Comparison of ENCODE assay signal across 18 cellular contexts in the genomic region with DNA sequence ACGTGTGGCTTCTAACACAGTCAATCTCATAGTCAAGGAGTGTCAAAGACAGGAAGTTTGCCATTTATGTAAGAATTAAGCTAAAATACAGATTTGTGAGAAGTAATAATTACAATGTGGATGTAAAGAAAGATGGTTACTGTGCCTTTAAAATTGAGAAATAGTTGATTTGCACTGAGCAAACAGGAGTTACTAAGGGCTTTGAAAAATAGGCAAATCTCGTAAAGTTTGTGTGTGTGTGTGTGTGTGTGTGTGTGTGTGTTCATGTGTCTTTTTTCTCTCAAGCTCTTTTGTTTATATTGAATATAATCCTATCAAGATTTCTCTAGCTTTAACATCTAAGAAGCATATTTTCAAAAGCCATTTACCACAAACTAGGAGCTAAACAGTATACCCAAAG.
DNase-seq lines count a peak whose midpoint lies in the region; ATAC-seq and TF ChIP-seq lines count a peak whose summit lies in the region.
"Had no signal": no experiment of that assay in that cellular context is flagged by ENCODE, and none has a peak within 500 bp of the region (broad histone marks: within the 10 kb centered on the region; RNA-seq: fewer than 3 reads in every experiment).

No MANE protein-coding gene starts in this region.

- H2AFZ ChIP-seq in PC-3 (ENCODE audit: low read length) = peak overlapping the region; percentile 12; the same call in 1 of the 2 replicates
- no peak overlapping the region for H2AFZ ChIP-seq in mesenchymal stem cell (ENCODE audit: low read depth, low read length)
- H2AFZ ChIP-seq in smooth muscle cell (ENCODE audit: low read depth) = peak overlapping the region; percentile 51

- H3K79me2 ChIP-seq in PC-3 (ENCODE audit: low read length) = no peaks in the 10 kb centered on the region
- no peaks in the 10 kb centered on the region for H3K79me2 ChIP-seq in smooth muscle cell (ENCODE audit: low read depth)

- H3K4ac ChIP-seq in mesenchymal stem cell (ENCODE audit: low read depth in 1 of 2, low read length in 2 of 2) = no peak overlapping the region

- no peak overlapping the region for H3K27ac ChIP-seq in PC-3 (ENCODE audit: low read length)
- H3K27ac ChIP-seq in mesenchymal stem cell (ENCODE audit: low read length, poor library complexity, severe bottlenecking) = no peak overlapping the region
- H3K27ac ChIP-seq in smooth muscle cell (ENCODE audit: low read depth) = no peak overlapping the region
- H3K27ac ChIP-seq in upper lobe of left lung = no peak overlapping the region
- H3K27ac ChIP-seq: BLaER1 treated with 17β-estradiol and CSF1 and Interleukin-3, amounts not matched to agents 10 nM and 100 nM; C4-2B had no signal

- H3F3A ChIP-seq in PC-3 (ENCODE audit: low read length, unreplicated experiment) (no peaks in the 10 kb centered on the region), smooth muscle cell (ENCODE audit: low read depth) (no peaks in the 10 kb centered on the region)

- TF ChIP-seq EP300 in upper lobe of left lung (IDR thresholded peaks at IDR 0.05) = no peak

- no peak overlapping the region for H2BK12ac ChIP-seq in mesenchymal stem cell (ENCODE audit: low read length in 2 of 2)

- no peak overlapping the region for H3K4me2 ChIP-seq in PC-3 (ENCODE audit: low read length)
- no peak overlapping the region for H3K4me2 ChIP-seq in mesenchymal stem cell (ENCODE audit: low read length, poor library complexity, severe bottlenecking)
- no peak overlapping the region for H3K4me2 ChIP-seq in smooth muscle cell
- H3K4me2 ChIP-seq: BLaER1 treated with 17β-estradiol and CSF1 and Interleukin-3, amounts not matched to agents 10 nM and 100 nM had no signal

- H3K36me3 ChIP-seq in PC-3 (ENCODE audit: low read depth, low read length) (no peaks in the 10 kb centered on the region), mesenchymal stem cell (ENCODE audit: control insufficient read depth in 1 of 2, insufficient read depth in 2 of 2, low read depth in 1 of 2, low read length in 2 of 2) (no peaks in the 10 kb centered on the region), smooth muscle cell (ENCODE audit: low read depth) (no peaks in the 10 kb centered on the region), upper lobe of left lung (no peaks in the 10 kb centered on the region)
- H3K36me3 ChIP-seq: BLaER1 treated with 17β-estradiol and CSF1 and Interleukin-3, amounts not matched to agents 10 nM and 100 nM had no signal

- BruUV-seq in PC-3 (replicated peaks; lab: Mats Ljungman, UMichigan) = no TSS peak

- H4K20me1 ChIP-seq in PC-3 (ENCODE audit: low read length) (no peaks in the 10 kb centered on the region), smooth muscle cell (ENCODE audit: low read depth) (no peaks in the 10 kb centered on the region)
- H4K20me1 ChIP-seq: BLaER1 treated with 17β-estradiol and CSF1 and Interleukin-3, amounts not matched to agents 10 nM and 100 nM had no signal

- POLR2A ChIA-PET in PC-3 (lab: Charles Lee; ENCODE audit: unreplicated experiment) = no interaction called here

- no peak overlapping the region for H4K91ac ChIP-seq in mesenchymal stem cell (ENCODE audit: low read length)

- H3K9me3 ChIP-seq in PC-3 (ENCODE audit: low read length) (no peaks in the 10 kb centered on the region), mesenchymal stem cell (ENCODE audit: control insufficient read depth, low read length) (no peaks in the 10 kb centered on the region), smooth muscle cell (replicated peaks; ENCODE audit: low read depth) (no peaks in the 10 kb centered on the region), upper lobe of left lung (no peaks in the 10 kb centered on the region)
- H3K9me3 ChIP-seq: BLaER1 treated with 17β-estradiol and CSF1 and Interleukin-3, amounts not matched to agents 10 nM and 100 nM had no signal

- 91% methylated on average over 1 of the region's 2 CpGs for WGBS in mesenchymal stem cell
- 54% methylated on average over 2 of the region's 2 CpGs for WGBS in smooth muscle cell (ENCODE audit: low lambda C conversion rate)
- 43% methylated on average over 2 of the region's 2 CpGs for WGBS in upper lobe of left lung, 2 donors

- no peak overlapping the region for H3K4me3 ChIP-seq in PC-3 (ENCODE audit: low read length)
- no peak overlapping the region for H3K4me3 ChIP-seq in mesenchymal stem cell (ENCODE audit: insufficient read depth in 1 of 2, low read depth in 1 of 2, low read length in 2 of 2)
- no peak overlapping the region for H3K4me3 ChIP-seq in smooth muscle cell
- no peak overlapping the region for H3K4me3 ChIP-seq in upper lobe of left lung
- H3K4me3 ChIP-seq: BLaER1 treated with 17β-estradiol and CSF1 and Interleukin-3, amounts not matched to agents 10 nM and 100 nM; GM12878 had no signal

- H3K18ac ChIP-seq in mesenchymal stem cell (ENCODE audit: low read depth in 1 of 2, low read length in 2 of 2) = no peak overlapping the region

- no peaks in the 10 kb centered on the region for H3K4me1 ChIP-seq in PC-3 (ENCODE audit: insufficient read depth, low read length)
- H3K4me1 ChIP-seq in mesenchymal stem cell (ENCODE audit: control insufficient read depth, insufficient read depth, low read depth, low read length) = no peaks in the 10 kb centered on the region
- no peaks in the 10 kb centered on the region for H3K4me1 ChIP-seq in smooth muscle cell (ENCODE audit: low read depth)
- no peaks in the 10 kb centered on the region for H3K4me1 ChIP-seq in upper lobe of left lung
- H3K4me1 ChIP-seq: BLaER1 treated with 17β-estradiol and CSF1 and Interleukin-3, amounts not matched to agents 10 nM and 100 nM; Caco-2 had no signal

- intact Hi-C loops in PC-3 (cut with micrococcal nuclease) = no loop called here
- intact Hi-C loops in cardiac septum (cut with DNase I) = no loop called here

- H3K23ac ChIP-seq in mesenchymal stem cell (ENCODE audit: low read length in 2 of 2) = no peak overlapping the region

- TF ChIP-seq CTCF in PC-3 (conservative IDR thresholded peaks at IDR 0.05; ENCODE audit: low read depth, low read length) (no peak), smooth muscle cell (IDR thresholded peaks at IDR 0.05; ENCODE audit: borderline replicate concordance, insufficient read depth, poor library complexity, severe bottlenecking) (no peak), upper lobe of left lung (IDR thresholded peaks at IDR 0.05) (no peak)

- ATAC-seq in PC-3 (no peak), upper lobe of left lung (ENCODE audit: low FRiP score in 2 of 2) (no peak)
- ATAC-seq: CD8-positive, alpha-beta T cell; GM12878 had no signal

- H2BK5ac ChIP-seq in mesenchymal stem cell (ENCODE audit: low read depth, low read length, poor library complexity, severe bottlenecking) = no peak overlapping the region

- H3K9ac ChIP-seq in PC-3 (ENCODE audit: low read length) (no peak overlapping the region), mesenchymal stem cell (ENCODE audit: low read length) (no peak overlapping the region), smooth muscle cell (ENCODE audit: low read depth) (no peak overlapping the region)
- H3K9ac ChIP-seq: BLaER1 treated with 17β-estradiol and CSF1 and Interleukin-3, amounts not matched to agents 10 nM and 100 nM had no signal

- H3K27me3 ChIP-seq in PC-3 (ENCODE audit: low read length) (no peaks in the 10 kb centered on the region), mesenchymal stem cell (ENCODE audit: control insufficient read depth in 1 of 2, insufficient read depth in 1 of 2, low read length in 2 of 2) (no peaks in the 10 kb centered on the region), smooth muscle cell (ENCODE audit: low read depth) (no peaks in the 10 kb centered on the region), upper lobe of left lung (no peaks in the 10 kb centered on the region)
- H3K27me3 ChIP-seq: BLaER1 treated with 17β-estradiol and CSF1 and Interleukin-3, amounts not matched to agents 10 nM and 100 nM had no signal

- no peak for TF ChIP-seq POLR2A in upper lobe of left lung (IDR thresholded peaks at IDR 0.05)

- H3K79me1 ChIP-seq in mesenchymal stem cell (replicated peaks; ENCODE audit: low read length, poor library complexity, severe bottlenecking) = no peaks in the 10 kb centered on the region

- no peaks in the 10 kb centered on the region for H3K9me2 ChIP-seq in PC-3 (replicated peaks; ENCODE audit: low read length)

- H4K8ac ChIP-seq in mesenchymal stem cell (ENCODE audit: low read length) = no peak overlapping the region

- CTCF ChIA-PET in PC-3 (lab: Charles Lee) = no interaction called here

- H2BK15ac ChIP-seq in mesenchymal stem cell (ENCODE audit: low read depth, poor library complexity, severe bottlenecking) = no peak overlapping the region

- DNase-seq in H4 (ENCODE audit: low spot score) (peak; percentile 39), PC-3 (peak; percentile 5), mesenchymal stem cell (peak; percentile 14), smooth muscle cell (lab: John Stamatoyannopoulos, UW; ENCODE audit: unreplicated experiment) (no peak), upper lobe of left lung (no peak), cardiac septum (ENCODE audit: low spot score) (no peak), GDM1 (lab: John Stamatoyannopoulos, UW) (no peak), NCI-H510A (lab: John Stamatoyannopoulos, UW) (no peak)
- DNase-seq: 8988T; AML-193; Caco-2; Calu3; CD4-positive, alpha-beta T cell; CD8-positive, alpha-beta T cell; DMS79 treated with DMSO at 0.1 percent for 48 hours had no signal

- H2AK5ac ChIP-seq in mesenchymal stem cell (ENCODE audit: low read length, severe bottlenecking) = no peak overlapping the region

- H2BK120ac ChIP-seq in mesenchymal stem cell (ENCODE audit: low read depth, low read length) = no peak overlapping the region

- no peak overlapping the region for H3K14ac ChIP-seq in mesenchymal stem cell (ENCODE audit: low read length in 2 of 2)

Comparison
In these comparisons a context has a peak if more than half of its experiments do, and no peak if none do; other contexts are left out.
1. DNase-seq: peak in H4 (single experiment), PC-3 (single experiment) and mesenchymal stem cell (single experiment); none in smooth muscle cell (single experiment), upper lobe of left lung (0 of 2), cardiac septum (single experiment), GDM1 (single experiment) and NCI-H510A (single experiment).